Comparison of ENCODE assay signal across 24 cellular contexts in genomic region chr6:119612871-119613515, GRCh38.
DNase-seq lines count a peak whose midpoint lies in the region; ATAC-seq, FAIRE-seq and TF ChIP-seq lines count a peak whose summit lies in the region.
"Had no signal": no experiment of that assay in that cellular context is flagged by ENCODE, and none has a peak within 500 bp of the region (broad histone marks: within the 10 kb centered on the region; RNA-seq: fewer than 3 reads in every experiment).

No MANE protein-coding gene starts in this region.

- H3K9me3 Mint-ChIP-seq in astrocyte (ENCODE audit: unreplicated experiment): no peaks in the 10 kb centered on the region
- H3K9me3 Mint-ChIP-seq: activated naive CD4-positive, alpha-beta T cell treated with anti-CD3 and anti-CD28 coated beads, Interleukin-2, amount 50 U/mL, for 24 hours; IgD-negative memory B cell; nephron; T-helper 1 cell treated with Interleukin-12 subunit alpha and Interleukin-12 subunit beta and Interleukin-4 antibody, amounts not matched to agents 30 μg/mL and 1 μg/mL, for 36 hours had no signal

- H3K27ac ChIP-seq in astrocyte (ENCODE audit: low read depth, low read length) (no peak overlapping the region), foreskin keratinocyte (no peak overlapping the region)
- H3K27ac ChIP-seq: esophagus squamous epithelium, HL-60, thoracic aorta had no signal

- TF ChIP-seq CTCF in astrocyte (IDR thresholded peaks at IDR 0.05; ENCODE audit: insufficient read depth, low read depth, low read length) (no peak), foreskin keratinocyte (conservative IDR thresholded peaks at IDR 0.05) (no peak)

- H3K27me3 Mint-ChIP-seq in astrocyte (ENCODE audit: low read depth, unreplicated experiment): no peaks in the 10 kb centered on the region
- H3K27me3 Mint-ChIP-seq: IgD-negative memory B cell had no signal

- H3K27me3 ChIP-seq in astrocyte (ENCODE audit: insufficient read depth, low read length): no peaks in the 10 kb centered on the region
- H3K27me3 ChIP-seq in foreskin keratinocyte: no peaks in the 10 kb centered on the region
- H3K27me3 ChIP-seq: esophagus squamous epithelium had no signal

- peak overlapping the region; percentile 58 for H3K27ac Mint-ChIP-seq in astrocyte (ENCODE audit: unreplicated experiment)
- H3K27ac Mint-ChIP-seq: activated CD8-positive, alpha-beta T cell treated with anti-CD3 and anti-CD28 coated beads, Interleukin-2, amount 10 ng/mL, durations not matched to agents 7 days and 5 days; activated naive CD4-positive, alpha-beta T cell treated with anti-CD3 and anti-CD28 coated beads, Interleukin-2, amount 50 U/mL, for 24 hours; CD14-positive monocyte; IgD-negative memory B cell; progenitor cell of endocrine pancreas; T-helper 1 cell treated with Interleukin-12 subunit alpha and Interleukin-12 subunit beta and Interleukin-4 antibody, amounts not matched to agents 30 μg/mL and 1 μg/mL, for 36 hours had no signal

- H3K4me2 ChIP-seq in astrocyte (ENCODE audit: low read length): no peak overlapping the region

- H3K36me3 Mint-ChIP-seq in astrocyte (ENCODE audit: low read depth, unreplicated experiment): no peaks in the 10 kb centered on the region
- H3K36me3 Mint-ChIP-seq: activated naive CD4-positive, alpha-beta T cell treated with anti-CD3 and anti-CD28 coated beads, Interleukin-2, amount 50 U/mL, for 24 hours; CD14-positive monocyte; IgD-negative memory B cell had no signal

- H3K4me1 ChIP-seq in astrocyte (ENCODE audit: insufficient read depth, low read length): no peaks in the 10 kb centered on the region
- peaks cover 15% of the 10 kb centered on the region for H3K4me1 ChIP-seq in foreskin keratinocyte
- H3K4me1 ChIP-seq: esophagus squamous epithelium had no signal

- peaks cover 37% of the 10 kb centered on the region for H3K4me1 Mint-ChIP-seq in astrocyte (ENCODE audit: low read depth, unreplicated experiment)
- H3K4me1 Mint-ChIP-seq: activated naive CD4-positive, alpha-beta T cell treated with anti-CD3 and anti-CD28 coated beads, Interleukin-2, amount 50 U/mL, for 24 hours had no signal

- H3K79me2 ChIP-seq in astrocyte (ENCODE audit: insufficient read depth, low read length): no peaks in the 10 kb centered on the region

- H3K36me3 ChIP-seq in astrocyte (ENCODE audit: insufficient read depth, low read length): no peaks in the 10 kb centered on the region
- H3K36me3 ChIP-seq: esophagus squamous epithelium, thoracic aorta had no signal

- no peak overlapping the region for H3K4me3 Mint-ChIP-seq in astrocyte (ENCODE audit: unreplicated experiment)
- H3K4me3 Mint-ChIP-seq: activated CD8-positive, alpha-beta T cell treated with anti-CD3 and anti-CD28 coated beads, Interleukin-2, amount 10 ng/mL, durations not matched to agents 7 days and 5 days; activated naive CD4-positive, alpha-beta T cell treated with anti-CD3 and anti-CD28 coated beads, Interleukin-2, amount 50 U/mL, for 24 hours; CD14-positive monocyte; IgD-negative memory B cell; nephron; T-helper 1 cell treated with Interleukin-12 subunit alpha and Interleukin-12 subunit beta and Interleukin-4 antibody, amounts not matched to agents 30 μg/mL and 1 μg/mL, for 36 hours had no signal

- H3K9ac ChIP-seq in astrocyte (ENCODE audit: low read length): no peak overlapping the region

- peak; percentile 62 for FAIRE-seq in astrocyte (lab: Jason Lieb, UNC)

- no peaks in the 10 kb centered on the region for H4K20me1 ChIP-seq in astrocyte (ENCODE audit: insufficient read depth, low read length)

- peak; percentile 73 for DNase-seq in HCEC 1CT
- no peak for DNase-seq in astrocyte (ENCODE audit: low read depth)
- no peak for DNase-seq in foreskin keratinocyte
- peak; percentile 16 for DNase-seq in stromal cell of bone marrow (ENCODE audit: low read depth)
- no peak for DNase-seq in activated CD4-positive, alpha-beta T cell treated with anti-CD3 and anti-CD28 coated beads for 1 hour
- no peak for DNase-seq in NCI-H1092 (lab: John Stamatoyannopoulos, UW)
- DNase-seq: activated CD8-positive, alpha-beta T cell treated with anti-CD3 and anti-CD28 coated beads, Interleukin-2, amount 10 ng/mL, durations not matched to agents 7 days and 5 days; activated T-cell treated with anti-CD3 and anti-CD28 coated beads, Interleukin-2, amount 50 U/mL, for 48 hours; DMS53; esophagus squamous epithelium; GOT3; kidney glomerular epithelial cell; NCI-H2081 treated with DMSO at 0.1 percent for 48 hours; NCI-H526; SHP77 had no signal

- no peaks in the 10 kb centered on the region for H3K9me3 ChIP-seq in astrocyte (ENCODE audit: insufficient read depth, low read depth, low read length)
- H3K9me3 ChIP-seq: esophagus squamous epithelium, thoracic aorta had no signal

- no peak overlapping the region for H2AFZ ChIP-seq in astrocyte (ENCODE audit: low read depth, low read length)

- H3K4me3 ChIP-seq in astrocyte (ENCODE audit: insufficient read depth, low read depth, low read length): no peak overlapping the region
- H3K4me3 ChIP-seq: esophagus squamous epithelium, thoracic aorta had no signal

- ATAC-seq in foreskin keratinocyte (peak; percentile 54), GM19463 (IDR thresholded peaks at IDR 0.05; ENCODE audit: unreplicated experiment) (no peak)
- ATAC-seq: activated CD8-positive, alpha-beta T cell treated with anti-CD3 and anti-CD28 coated beads, Interleukin-2, amount 10 ng/mL, durations not matched to agents 7 days and 5 days had no signal

Comparison
In these comparisons a context has a peak if more than half of its experiments do, and no peak if none do; other contexts are left out.
1. DNase-seq: peak in HCEC 1CT (single experiment) and stromal cell of bone marrow (single experiment); none in astrocyte (single experiment), foreskin keratinocyte (0 of 2), activated CD4-positive, alpha-beta T cell treated with anti-CD3 and anti-CD28 coated beads for 1 hour (single experiment) and NCI-H1092 (single experiment).